Comparison of ENCODE assay signal across 11 cellular contexts in genomic region chr14:90705052-90705392, GRCh38.
"Had no signal": no experiment of that assay in that cellular context is flagged by ENCODE, and none has a peak within 500 bp of the region (broad histone marks: within the 10 kb centered on the region; RNA-seq: fewer than 3 reads in every experiment).

No MANE protein-coding gene starts in this region.

- H3K9ac ChIP-seq: GM23248 had no signal

- ATAC-seq: GM23338, HCT116 had no signal

- H3K4me2 ChIP-seq: GM23338 had no signal

- H3K4me1 Mint-ChIP-seq: GM23338 had no signal

- H3K27ac Mint-ChIP-seq: GM23338, HFFc6 had no signal

- H3K9me3 ChIP-seq: HAP-1 had no signal

- H3K27ac ChIP-seq: GM23248 had no signal

- DNase-seq: GM23248, GOT3, H7, H9, HCEC 1CT, HFFc6 had no signal

- H3K4me3 ChIP-seq: GM23248, GM23338, HAP-1 had no signal

- H3K36me3 ChIP-seq: HAP-1 had no signal

- H3K4me1 ChIP-seq: HAP-1 had no signal

- H2AFZ ChIP-seq: GM23248, GM23338 had no signal

- H3K9me3 Mint-ChIP-seq: GM23338, H9, HFFc6 had no signal

- FAIRE-seq: H1, H54 had no signal

- H3K4me3 Mint-ChIP-seq: GM23338, H9, HFFc6 had no signal
